In the genomic region with DNA sequence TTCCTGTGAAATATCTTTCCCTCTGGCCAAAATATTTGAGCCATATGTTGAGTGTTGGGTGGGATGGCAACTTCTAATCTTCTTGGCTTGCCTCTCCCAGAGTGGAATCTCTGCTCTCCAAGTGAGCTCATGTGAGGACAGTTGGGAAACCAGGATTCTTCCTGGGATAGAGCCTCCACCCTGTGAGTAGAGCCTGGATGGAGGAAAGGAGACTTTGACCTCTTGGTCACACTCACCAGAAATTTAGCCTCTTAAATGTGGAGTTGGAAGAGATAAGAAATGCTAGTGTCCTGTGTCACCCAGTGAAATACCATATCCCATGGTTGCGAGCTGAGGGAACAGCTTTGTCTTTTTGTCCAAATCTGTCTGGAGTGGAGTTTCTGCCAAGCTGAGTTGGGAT, we compare ENCODE assay signal across 23 cellular contexts.
"Had no signal": no experiment of that assay in that cellular context is flagged by ENCODE, and none has a peak within 500 bp of the region (broad histone marks: within the 10 kb centered on the region; RNA-seq: fewer than 3 reads in every experiment).

No MANE protein-coding gene starts in this region.

- H3K9me3 ChIP-seq: gastrocnemius medialis, ovary, tibial nerve, upper lobe of right lung, vagina had no signal

- H3K4me1 Mint-ChIP-seq: immature natural killer cell; neural progenitor cell; stimulated activated effector memory CD8-positive, alpha-beta T cell treated with anti-CD3 and anti-CD28 coated beads, Interleukin-12 subunit alpha, Interleukin-12 subunit beta, amount 100 ng/mL, for 72 hours had no signal

- H3K4me2 ChIP-seq: neural progenitor cell had no signal

- H3K4me1 ChIP-seq: gastrocnemius medialis, neural progenitor cell, tibial nerve, upper lobe of right lung, vagina had no signal

- H3K27me3 ChIP-seq: gastrocnemius medialis, neural progenitor cell, ovary, tibial nerve, upper lobe of right lung, vagina had no signal

- H3K36me3 ChIP-seq: gastrocnemius medialis, neural progenitor cell, ovary, tibial nerve, upper lobe of right lung, vagina had no signal

- H3K27ac ChIP-seq: gastrocnemius medialis, neural progenitor cell, ovary, tibial nerve, upper lobe of right lung, vagina had no signal

- H3K9me3 Mint-ChIP-seq: immature natural killer cell; natural killer cell treated with Interleukin-12 subunit alpha and Interleukin-12 subunit beta and Interleukin-15 and Interleukin-18, amount 100 ng/mL, for 72 hours; neural progenitor cell; stimulated activated effector memory CD8-positive, alpha-beta T cell treated with anti-CD3 and anti-CD28 coated beads, Interleukin-12 subunit alpha, Interleukin-12 subunit beta, amount 100 ng/mL, for 72 hours; stimulated activated naive CD8-positive, alpha-beta T cell treated with anti-CD3 and anti-CD28 coated beads, Interleukin-15, Interleukin-2, amounts not matched to agents 100 ng/mL and 50 ng/mL, for 24 hours had no signal

- DNase-seq: effector memory CD4-positive, alpha-beta T cell; gastrocnemius medialis; glutamatergic neuron; immature natural killer cell; kidney; left cardiac atrium; left ventricle myocardium superior; nucleus accumbens; ovary; right cardiac atrium; stimulated activated CD4-positive, alpha-beta T cell treated with anti-CD3 and anti-CD28 coated beads, Interleukin-4, amount 100 ng/mL, for 1 hour; stimulated activated CD8-positive, alpha-beta memory T cell treated with anti-CD3 and anti-CD28 coated beads, Interleukin-4, amount 100 ng/mL, for 48 hours; upper lobe of right lung had no signal

- FAIRE-seq: endometrium, kidney had no signal

- H3K9ac ChIP-seq: neural progenitor cell had no signal

- H3K27ac Mint-ChIP-seq: immature natural killer cell; mesothelial cell of epicardium; natural killer cell treated with Interleukin-12 subunit alpha and Interleukin-12 subunit beta and Interleukin-15 and Interleukin-18, amount 100 ng/mL, for 72 hours; neural progenitor cell; progenitor cell of endocrine pancreas; stimulated activated effector memory CD8-positive, alpha-beta T cell treated with anti-CD3 and anti-CD28 coated beads, Interleukin-12 subunit alpha, Interleukin-12 subunit beta, amount 100 ng/mL, for 72 hours; stimulated activated naive CD8-positive, alpha-beta T cell treated with anti-CD3 and anti-CD28 coated beads, Interleukin-15, Interleukin-2, amounts not matched to agents 100 ng/mL and 50 ng/mL, for 24 hours had no signal

- H2AFZ ChIP-seq: neural progenitor cell had no signal

- ATAC-seq: esophagus mucosa; gastrocnemius medialis; left cardiac atrium; left ventricle myocardium superior; natural killer cell treated with Interleukin-12 subunit alpha and Interleukin-12 subunit beta and Interleukin-15 and Interleukin-18, amount 100 ng/mL, for 72 hours; stimulated activated effector memory CD8-positive, alpha-beta T cell treated with anti-CD3 and anti-CD28 coated beads, Interleukin-12 subunit alpha, Interleukin-12 subunit beta, amount 100 ng/mL, for 72 hours; upper lobe of right lung had no signal

- H3K4me3 ChIP-seq: gastrocnemius medialis, neural progenitor cell, ovary, tibial nerve, upper lobe of right lung, vagina had no signal

- H3K4me3 Mint-ChIP-seq: immature natural killer cell; mesothelial cell of epicardium; natural killer cell treated with Interleukin-12 subunit alpha and Interleukin-12 subunit beta and Interleukin-15 and Interleukin-18, amount 100 ng/mL, for 72 hours; neural progenitor cell; stimulated activated effector memory CD8-positive, alpha-beta T cell treated with anti-CD3 and anti-CD28 coated beads, Interleukin-12 subunit alpha, Interleukin-12 subunit beta, amount 100 ng/mL, for 72 hours; stimulated activated naive CD8-positive, alpha-beta T cell treated with anti-CD3 and anti-CD28 coated beads, Interleukin-15, Interleukin-2, amounts not matched to agents 100 ng/mL and 50 ng/mL, for 24 hours had no signal
